ENCODE assay signal across 22 cellular contexts in the genomic region with DNA sequence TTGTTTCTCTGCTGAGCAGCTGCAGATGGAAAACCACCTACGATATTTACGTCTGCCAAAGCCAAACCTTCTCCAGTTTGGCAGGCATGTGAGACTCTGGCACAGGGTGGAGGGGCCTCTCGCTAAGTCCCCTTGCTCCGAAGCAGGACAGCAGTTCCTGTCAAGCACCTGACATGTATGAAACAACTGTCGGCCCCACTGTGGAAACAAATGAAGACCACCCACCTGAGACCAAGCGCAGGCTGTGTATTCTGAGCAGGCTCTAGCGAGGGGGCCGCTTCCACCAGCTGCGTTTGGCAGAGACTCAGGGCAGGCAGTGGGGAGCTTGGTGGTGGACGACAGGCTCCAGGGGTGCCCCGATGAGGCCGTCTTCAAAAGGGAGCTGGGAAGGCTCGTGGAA.
"Had no signal": no experiment of that assay in that cellular context is flagged by ENCODE, and none has a peak within 500 bp of the region (broad histone marks: within the 10 kb centered on the region; RNA-seq: fewer than 3 reads in every experiment).

No MANE protein-coding gene starts in this region.

- H3K36me3 Mint-ChIP-seq: natural killer cell, type B pancreatic cell had no signal

- H3K36me3 ChIP-seq: gastrocnemius medialis, left lung, stomach, tibial artery had no signal

- H3K27me3 Mint-ChIP-seq: type B pancreatic cell had no signal

- DNase-seq: cerebellar nuclear complex; cortex of kidney; effector memory CD8-positive, alpha-beta T cell; foreskin fibroblast; gastrocnemius medialis; left cardiac atrium; left lung; natural killer cell; stimulated activated CD4-positive, alpha-beta T cell treated with anti-CD3 and anti-CD28 coated beads, Interleukin-12 subunit alpha, Interleukin-12 subunit beta, amount 100 ng/mL, for 4 hours; stimulated activated CD4-positive, alpha-beta T cell treated with anti-CD3 and anti-CD28 coated beads, Interleukin-1b, Interleukin-23, amount 100 ng/mL, for 48 hours; stimulated activated CD4-positive, alpha-beta T cell treated with anti-CD3 and anti-CD28 coated beads, Interleukin-4, amount 100 ng/mL, for 1 hour; stimulated activated CD8-positive, alpha-beta memory T cell treated with anti-CD3 and anti-CD28 coated beads, Interleukin-4, amount 100 ng/mL, for 48 hours; stimulated activated naive CD4-positive, alpha-beta T cell; stomach; testis had no signal

- H2AFZ ChIP-seq: parathyroid adenoma had no signal

- H3K79me2 ChIP-seq: parathyroid adenoma had no signal

- H3K27me3 ChIP-seq: testis, tibial artery had no signal

- H3K27ac ChIP-seq: gastrocnemius medialis, left lung, parathyroid adenoma, stomach, testis, tibial artery had no signal

- FAIRE-seq: endometrium, islet of Langerhans had no signal

- H3K9me3 ChIP-seq: gastrocnemius medialis, left lung, stomach, testis, tibial artery had no signal

- H3K4me3 Mint-ChIP-seq: effector memory CD8-positive, alpha-beta T cell; natural killer cell; type B pancreatic cell had no signal

- H3K4me2 ChIP-seq: smooth muscle cell had no signal

- H3K4me3 ChIP-seq: gastrocnemius medialis, left lung, smooth muscle cell, stomach, testis, tibial artery had no signal

- H3K27ac Mint-ChIP-seq: effector memory CD8-positive, alpha-beta T cell; natural killer cell; progenitor cell of endocrine pancreas; type B pancreatic cell had no signal

- H3K4me1 Mint-ChIP-seq: natural killer cell had no signal

- H3K9me3 Mint-ChIP-seq: effector memory CD8-positive, alpha-beta T cell; type B pancreatic cell had no signal

- H3K4me1 ChIP-seq: gastrocnemius medialis, parathyroid adenoma, testis had no signal
